ENCODE assay signal across 8 cellular contexts in genomic region chr12:62259993-62260732, GRCh38. TPM values are rescaled to one million over a fixed set of nuclear protein-coding genes. Genes with fewer than 3 reads are reported as not detected.
A peak's percentile ranks its signal among the peaks of the same experiment; 100 is the strongest.
DNase-seq lines count a peak whose midpoint lies in the region; ATAC-seq and TF ChIP-seq lines count a peak whose summit lies in the region.

Gene USP15 (plus strand): TSS chr12:62260404. CDS start chr12:62260415, 11 bp downstream.

- ATAC-seq in GM21786 (IDR thresholded peaks at IDR 0.05; ENCODE audit: unreplicated experiment), result peak; percentile 76
- ATAC-seq in activated T-helper 17 cell treated with anti-CD3 and anti-CD28 coated beads, Interleukin-2, amount 50 U/mL, for 72 hours (replicated peaks), result peak; percentile 83
- ATAC-seq in naive thymus-derived CD8-positive, alpha-beta T cell, result peak; percentile 74 to 75

- H3K4me1 ChIP-seq in DOHH2 (ENCODE audit: control insufficient read depth, low read length) (peaks cover 37% of the 10 kb centered on the region), Karpas-422 (ENCODE audit: low read length) (peaks cover 44% of the 10 kb centered on the region), fibroblast of lung (ENCODE audit: control insufficient read depth, extremely low read depth, insufficient read depth, low read length) (no peaks in the 10 kb centered on the region)

- H3K36me3 Mint-ChIP-seq in activated T-helper 17 cell treated with anti-CD3 and anti-CD28 coated beads, Interleukin-2, amount 50 U/mL, for 72 hours (ENCODE audit: low read depth), result peaks cover 39% of the 10 kb centered on the region
- peaks cover 0 to 16% (median 6%) of the 10 kb centered on the region in 3 donors for H3K36me3 Mint-ChIP-seq in naive thymus-derived CD8-positive, alpha-beta T cell

- H3K4me2 ChIP-seq in DOHH2 (ENCODE audit: low read length) (peak within 1 kb of the TSS; percentile 90), Karpas-422 (ENCODE audit: low read depth, low read length, poor library complexity, severe bottlenecking) (peak within 1 kb of the TSS; percentile 80), fibroblast of lung (ENCODE audit: extremely low read depth, insufficient read depth, low read length) (peak within 1 kb of the TSS; percentile 88)

- peaks cover 20% of the 10 kb centered on the region; the same call in 1 of the 2 replicates for H3K36me3 ChIP-seq in DOHH2 (ENCODE audit: control insufficient read depth, low read length)
- peaks cover 20% of the 10 kb centered on the region; the same call in 1 of the 2 replicates for H3K36me3 ChIP-seq in Karpas-422 (ENCODE audit: insufficient read depth, low read length)
- no peaks in the 10 kb centered on the region for H3K36me3 ChIP-seq in fibroblast of lung (ENCODE audit: control insufficient read depth, insufficient read depth, low read length)

- H3F3A ChIP-seq in DOHH2 (ENCODE audit: control insufficient read depth, insufficient read depth), result peaks cover 9% of the 10 kb centered on the region; the same call in 1 of the 2 replicates

- peak within 1 kb of the TSS; percentile 99 for H3K27ac Mint-ChIP-seq in activated T-helper 17 cell treated with anti-CD3 and anti-CD28 coated beads, Interleukin-2, amount 50 U/mL, for 72 hours
- peak within 1 kb of the TSS; percentile 94 to 100 (median 99) for H3K27ac Mint-ChIP-seq in naive thymus-derived CD8-positive, alpha-beta T cell

- H2AFZ ChIP-seq in Karpas-422 (ENCODE audit: low read length) (peak within 1 kb of the TSS; percentile 59; the same call in 1 of the 2 replicates), fibroblast of lung (ENCODE audit: low read length) (peak within 1 kb of the TSS; percentile 85)

- H3K9me2 ChIP-seq in DOHH2 (replicated peaks; ENCODE audit: control insufficient read depth, low read length), result no peaks in the 10 kb centered on the region
- no peaks in the 10 kb centered on the region for H3K9me2 ChIP-seq in Karpas-422 (replicated peaks; ENCODE audit: insufficient read depth, low read length)

- peak; percentile 64 for TF ChIP-seq CTCF in DOHH2 (IDR thresholded peaks at IDR 0.05; ENCODE audit: low read depth, low read length, poor library complexity, severe bottlenecking)
- TF ChIP-seq CTCF in fibroblast of lung (conservative IDR thresholded peaks at IDR 0.05 in 1 of 2, IDR thresholded peaks at IDR 0.05 in 1 of 2; ENCODE audit: low read depth in 1 of 2, low read length in 2 of 2), result peak; percentile 62 to 74

- peak within 1 kb of the TSS; percentile 85 for H3K27ac ChIP-seq in DOHH2 (ENCODE audit: low read depth, low read length)
- H3K27ac ChIP-seq in Karpas-422 (ENCODE audit: low read length), result peak within 1 kb of the TSS; percentile 78
- peak within 1 kb of the TSS; percentile 78 for H3K27ac ChIP-seq in fibroblast of lung (ENCODE audit: insufficient read depth, low read length)

- no peaks in the 10 kb centered on the region for H3K9me3 Mint-ChIP-seq in activated T-helper 17 cell treated with anti-CD3 and anti-CD28 coated beads, Interleukin-2, amount 50 U/mL, for 72 hours
- H3K9me3 Mint-ChIP-seq in naive thymus-derived CD8-positive, alpha-beta T cell, result no peaks in the 10 kb centered on the region

- POLR2A ChIA-PET in naive thymus-derived CD8-positive, alpha-beta T cell (lab: Charles Lee), result interaction anchor here (0.6 to 1.9 kb wide), 13 partner anchors 8 to 350 kb away, joined by 3 to 9 read pairs (median 5); partner anchors contain the start of gene MON2

- H3K4me3 ChIP-seq in DOHH2 (ENCODE audit: low read length), result peak within 1 kb of the TSS; percentile 95
- H3K4me3 ChIP-seq in Karpas-422 (ENCODE audit: low read length), result peak within 1 kb of the TSS; percentile 78
- H3K4me3 ChIP-seq in fibroblast of lung (replicated peaks in 1 of 4; ENCODE audit: control extremely low read depth in 1 of 4, insufficient read depth in 1 of 4, low read depth in 3 of 4, low read length in 4 of 4), result peak within 1 kb of the TSS; percentile 60 to 95 (median 78)

- no peaks in the 10 kb centered on the region for H3K27me3 Mint-ChIP-seq in activated T-helper 17 cell treated with anti-CD3 and anti-CD28 coated beads, Interleukin-2, amount 50 U/mL, for 72 hours
- no peaks in the 10 kb centered on the region for H3K27me3 Mint-ChIP-seq in naive thymus-derived CD8-positive, alpha-beta T cell

- H3K4me3 Mint-ChIP-seq in activated T-helper 17 cell treated with anti-CD3 and anti-CD28 coated beads, Interleukin-2, amount 50 U/mL, for 72 hours, result peak within 1 kb of the TSS; percentile 98
- peak within 1 kb of the TSS; percentile 91 to 100 (median 97) for H3K4me3 Mint-ChIP-seq in naive thymus-derived CD8-positive, alpha-beta T cell

- H3K79me2 ChIP-seq in DOHH2 (ENCODE audit: control insufficient read depth, low read length) (peaks cover 52% of the 10 kb centered on the region), Karpas-422 (ENCODE audit: low read length) (peaks cover 53% of the 10 kb centered on the region), fibroblast of lung (ENCODE audit: control insufficient read depth, insufficient read depth, low read length) (peaks cover 50% of the 10 kb centered on the region)

- peaks cover 28% of the 10 kb centered on the region for H3K4me1 Mint-ChIP-seq in activated T-helper 17 cell treated with anti-CD3 and anti-CD28 coated beads, Interleukin-2, amount 50 U/mL, for 72 hours
- peaks cover 14 to 65% (median 57%) of the 10 kb centered on the region in 4 donors for H3K4me1 Mint-ChIP-seq in naive thymus-derived CD8-positive, alpha-beta T cell

- H3K9me3 ChIP-seq in DOHH2 (ENCODE audit: control insufficient read depth, insufficient read depth, low read length) (no peaks in the 10 kb centered on the region), Karpas-422 (ENCODE audit: low read length) (no peaks in the 10 kb centered on the region), fibroblast of lung (ENCODE audit: control insufficient read depth, insufficient read depth, low read depth, low read length) (no peaks in the 10 kb centered on the region)

- H4K20me1 ChIP-seq in DOHH2 (ENCODE audit: control insufficient read depth, insufficient read depth, low read depth, low read length), result peaks cover 18% of the 10 kb centered on the region
- no peaks in the 10 kb centered on the region for H4K20me1 ChIP-seq in Karpas-422 (ENCODE audit: insufficient read depth, low read depth, low read length)
- H4K20me1 ChIP-seq in fibroblast of lung (ENCODE audit: control insufficient read depth, extremely low read depth, insufficient read depth, low read length), result no peaks in the 10 kb centered on the region

- H3K9ac ChIP-seq in Karpas-422 (ENCODE audit: low read length) (peak within 1 kb of the TSS; percentile 92), fibroblast of lung (ENCODE audit: insufficient read depth, low read length) (peak within 1 kb of the TSS; percentile 78)

- H3K27me3 ChIP-seq in DOHH2 (ENCODE audit: control insufficient read depth, low read length) (no peaks in the 10 kb centered on the region), Karpas-422 (ENCODE audit: low read length) (no peaks in the 10 kb centered on the region), fibroblast of lung (ENCODE audit: control insufficient read depth, insufficient read depth, low read length) (no peaks in the 10 kb centered on the region)

- DNase-seq in Karpas-422 (peak; percentile 98), RKO (ENCODE audit: low spot score) (peak; percentile 96), fibroblast of lung (ENCODE audit: low read depth in 2 of 2) (peak; percentile 97 to 98)
- DNase-seq in naive thymus-derived CD8-positive, alpha-beta T cell, result peak; percentile 89 to 98 (median 97)
- peak; percentile 91 to 98 (median 94) for DNase-seq in stimulated activated naive CD4-positive, alpha-beta T cell (lab: John Stamatoyannopoulos, UW)

RNA-seq across cellular contexts. Expression of gene USP15, which starts in this region (rescaled TPM):
- total RNA-seq in Karpas-422 (2014; rRNA removed; shearing (Covaris generic); ENCODE audit: low replicate concordance), result 84.3 and 96.0 TPM in 2 replicates
- total RNA-seq in activated T-helper 17 cell treated with anti-CD3 and anti-CD28 coated beads, Interleukin-2, amount 50 U/mL, for 72 hours, result 100 to 1,000 TPM in 1 of 2 donors, 10 to 100 TPM in 1; 83.4 to 113 TPM
- 40.6 and 57.6 TPM in 2 replicates for total RNA-seq in fibroblast of lung
- polyA plus RNA-seq in fibroblast of lung, result 63.1 and 64.3 TPM in 2 replicates
- 43.9 and 44.7 TPM in 2 replicates for polyA plus RNA-seq in fibroblast of lung (2012)
- 10.7 and 17.4 TPM in 2 replicates for polyA minus RNA-seq in fibroblast of lung (ENCODE audit: low replicate concordance)
- total RNA-seq in naive thymus-derived CD8-positive, alpha-beta T cell, result 100 to 1,000 TPM; 153 to 164 TPM
- polyA plus RNA-seq in naive thymus-derived CD8-positive, alpha-beta T cell, result 10 to 100 TPM; 49.1 to 57.0 (median 54.6) TPM

Comparison
In these comparisons a context has a peak if more than half of its experiments do, and no peak if none do; other contexts are left out.
1. Peak in every context shown above with its lines: DNase-seq, ATAC-seq, H3K4me3 ChIP-seq and H3K27ac ChIP-seq.